In genomic region chr19:13012690-13013608, GRCh38 we compare ENCODE assay signal across 8 cellular contexts. TPM values are rescaled to one million over a fixed set of nuclear protein-coding genes. Genes with fewer than 3 reads are reported as not detected.
A peak's percentile ranks its signal among the peaks of the same experiment; 100 is the strongest.
DNase-seq lines count a peak whose midpoint lies in the region; ATAC-seq and TF ChIP-seq lines count a peak whose summit lies in the region.

No MANE protein-coding gene starts in this region.

- peaks cover 92% of the 10 kb centered on the region for H3K27me3 ChIP-seq in trophoblast cell (ENCODE audit: insufficient read depth, low read length)

- H3K79me2 ChIP-seq in trophoblast cell (ENCODE audit: control insufficient read depth, insufficient read depth, low read length, poor library complexity), result no peaks in the 10 kb centered on the region

- WGBS in trophoblast cell (ENCODE audit: extremely low coverage, insufficient coverage, insufficient read length), result no CpG with 5 or more reads among the region's 52 CpGs

- DNase-seq in activated T-cell treated with anti-CD3 and anti-CD28 coated beads, Interleukin-2, amount 50 U/mL, for 4 hours, result no peak
- DNase-seq in activated T-cell treated with anti-CD3 and anti-CD28 coated beads, Interleukin-2, amount 50 U/mL, for 1 hour, result no peak
- DNase-seq in activated CD8-positive, alpha-beta T cell treated with anti-CD3 and anti-CD28 coated beads, Interleukin-2, amount 10 ng/mL, durations not matched to agents 7 days and 5 days, result peak; percentile 49
- DNase-seq in fibroblast of villous mesenchyme (ENCODE audit: low read depth) (peak; percentile 92), trophoblast cell (peak; percentile 13 to 36), NCI-H2227 (lab: John Stamatoyannopoulos, UW; ENCODE audit: unreplicated experiment) (no peak)

- H4K12ac ChIP-seq in trophoblast cell (ENCODE audit: low read depth, low read length), result no peak overlapping the region

- peak overlapping the region; percentile 83 for H3K4me3 Mint-ChIP-seq in activated T-cell treated with anti-CD3 and anti-CD28 coated beads, Interleukin-2, amount 50 U/mL, for 4 hours
- H3K4me3 Mint-ChIP-seq in activated CD8-positive, alpha-beta T cell treated with anti-CD3 and anti-CD28 coated beads, Interleukin-2, amount 10 ng/mL, durations not matched to agents 7 days and 5 days, result peak overlapping the region; percentile 74

- H3K9me3 ChIP-seq in trophoblast cell (ENCODE audit: insufficient read depth, low read depth, low read length), result peaks cover 15% of the 10 kb centered on the region

- no peaks in the 10 kb centered on the region for H3K79me1 ChIP-seq in trophoblast cell (ENCODE audit: low read length)

- no peak overlapping the region for H2BK120ac ChIP-seq in trophoblast cell (ENCODE audit: insufficient read depth, low read length, poor library complexity)

- peaks cover 22% of the 10 kb centered on the region for H3K4me1 Mint-ChIP-seq in activated T-cell treated with anti-CD3 and anti-CD28 coated beads, Interleukin-2, amount 50 U/mL, for 4 hours (ENCODE audit: low read depth)
- H3K4me1 Mint-ChIP-seq in activated CD8-positive, alpha-beta T cell treated with anti-CD3 and anti-CD28 coated beads, Interleukin-2, amount 10 ng/mL, durations not matched to agents 7 days and 5 days (ENCODE audit: low read depth), result peaks cover 21% of the 10 kb centered on the region

- no peak overlapping the region for H3K27ac ChIP-seq in trophoblast cell (ENCODE audit: low read depth, low read length)

- POLR2A ChIA-PET in activated CD8-positive, alpha-beta T cell treated with anti-CD3 and anti-CD28 coated beads, Interleukin-2, amount 10 ng/mL, durations not matched to agents 7 days and 5 days (lab: Charles Lee), result interaction anchor here (0.6 kb wide), 1 partner anchor 32 kb away, joined by 3 read pairs; no protein-coding TSS in a partner anchor

- no peaks in the 10 kb centered on the region for H3K9me3 Mint-ChIP-seq in activated T-cell treated with anti-CD3 and anti-CD28 coated beads, Interleukin-2, amount 50 U/mL, for 4 hours
- H3K9me3 Mint-ChIP-seq in activated CD8-positive, alpha-beta T cell treated with anti-CD3 and anti-CD28 coated beads, Interleukin-2, amount 10 ng/mL, durations not matched to agents 7 days and 5 days (ENCODE audit: insufficient read depth), result no peaks in the 10 kb centered on the region

- no peaks in the 10 kb centered on the region for H3K36me3 ChIP-seq in trophoblast cell (ENCODE audit: control insufficient read depth in 1 of 2, insufficient read depth in 2 of 2, low read length in 2 of 2)

- CTCF ChIA-PET in activated CD8-positive, alpha-beta T cell treated with anti-CD3 and anti-CD28 coated beads, Interleukin-2, amount 10 ng/mL, durations not matched to agents 7 days and 5 days (lab: Charles Lee), result interaction anchor here (1.0 to 3.2 kb wide), 9 partner anchors 17 to 83 kb away, joined by 3 to 16 read pairs (median 6); no protein-coding TSS in a partner anchor

- H3K27ac Mint-ChIP-seq in activated CD8-positive, alpha-beta T cell treated with anti-CD3 and anti-CD28 coated beads, Interleukin-2, amount 10 ng/mL, durations not matched to agents 7 days and 5 days, result no peak overlapping the region

- no peak for TF ChIP-seq CTCF in fibroblast of villous mesenchyme (IDR thresholded peaks at IDR 0.05; ENCODE audit: insufficient read depth, low read depth, low read length)

- no peak overlapping the region for H3K14ac ChIP-seq in trophoblast cell (ENCODE audit: low read length)

- H3K9ac ChIP-seq in trophoblast cell (ENCODE audit: low read length), result no peak overlapping the region

- H2BK5ac ChIP-seq in trophoblast cell (ENCODE audit: low read depth, low read length, poor library complexity), result no peak overlapping the region

- H3K18ac ChIP-seq in trophoblast cell (ENCODE audit: low read length), result no peak overlapping the region

- no peak overlapping the region for H2AK5ac ChIP-seq in trophoblast cell (ENCODE audit: low read length)

- no peak overlapping the region for H2AFZ ChIP-seq in trophoblast cell (ENCODE audit: insufficient read depth, low read length, poor library complexity)

- no peak overlapping the region for H3K4me2 ChIP-seq in trophoblast cell (ENCODE audit: low read length)

- no peaks in the 10 kb centered on the region for H3K4me1 ChIP-seq in trophoblast cell (ENCODE audit: control insufficient read depth in 1 of 2, insufficient read depth in 2 of 2, low read length in 2 of 2)

- no peak overlapping the region for H3K4ac ChIP-seq in trophoblast cell (ENCODE audit: low read depth, low read length)

- peak; percentile 51 to 55 for ATAC-seq in activated T-cell treated with anti-CD3 and anti-CD28 coated beads, Interleukin-2, amount 50 U/mL, for 4 hours
- peak; percentile 35 for ATAC-seq in activated CD8-positive, alpha-beta T cell treated with anti-CD3 and anti-CD28 coated beads, Interleukin-2, amount 10 ng/mL, durations not matched to agents 7 days and 5 days
- no peak for ATAC-seq in GM21381 (IDR thresholded peaks at IDR 0.05; ENCODE audit: unreplicated experiment)
- ATAC-seq in HG03039 (IDR thresholded peaks at IDR 0.05; ENCODE audit: unreplicated experiment), result no peak

- H2BK12ac ChIP-seq in trophoblast cell (ENCODE audit: low read length), result no peak overlapping the region

- no peak overlapping the region for H3K23ac ChIP-seq in trophoblast cell (ENCODE audit: low read length)

- H3K4me3 ChIP-seq in fibroblast of villous mesenchyme (ENCODE audit: low read depth, low read length) (peak overlapping the region; percentile 53), trophoblast cell (ENCODE audit: low read depth, low read length) (no peak overlapping the region)

- H3K36me3 Mint-ChIP-seq in activated T-cell treated with anti-CD3 and anti-CD28 coated beads, Interleukin-2, amount 50 U/mL, for 4 hours (ENCODE audit: insufficient read depth), result peaks cover 3% of the 10 kb centered on the region
- H3K36me3 Mint-ChIP-seq in activated CD8-positive, alpha-beta T cell treated with anti-CD3 and anti-CD28 coated beads, Interleukin-2, amount 10 ng/mL, durations not matched to agents 7 days and 5 days (ENCODE audit: low read depth), result peaks cover 2% of the 10 kb centered on the region

- no peak overlapping the region for H4K8ac ChIP-seq in trophoblast cell (ENCODE audit: low read depth, low read length)

- no peak overlapping the region for H4K91ac ChIP-seq in trophoblast cell (ENCODE audit: low read depth, low read length)

- H3K27me3 Mint-ChIP-seq in activated T-cell treated with anti-CD3 and anti-CD28 coated beads, Interleukin-2, amount 50 U/mL, for 4 hours (ENCODE audit: low read depth), result peaks cover 77% of the 10 kb centered on the region
- H3K27me3 Mint-ChIP-seq in activated CD8-positive, alpha-beta T cell treated with anti-CD3 and anti-CD28 coated beads, Interleukin-2, amount 10 ng/mL, durations not matched to agents 7 days and 5 days (ENCODE audit: low read depth), result peaks cover 78% of the 10 kb centered on the region

RNA-seq across cellular contexts. Expression of gene NFIX, which starts 17.7 kb away (rescaled TPM):
- 10 to 100 TPM; 11.1 to 20.4 (median 16.1) TPM for total RNA-seq in activated T-cell treated with anti-CD3 and anti-CD28 coated beads, Interleukin-2, amount 50 U/mL, for 4 hours
- 1 to 10 TPM in 1 of 2 experiments, under 1 TPM in 1; 0.40 to 1.4 TPM for total RNA-seq in activated CD8-positive, alpha-beta T cell treated with anti-CD3 and anti-CD28 coated beads, Interleukin-2, amount 10 ng/mL, durations not matched to agents 7 days and 5 days
- total RNA-seq in fibroblast of villous mesenchyme, result 29.6 and 30.2 TPM in 2 replicates
- polyA plus RNA-seq in trophoblast cell (2013), result 0.03 and 0.04 TPM in 2 replicates

RNA-seq across cellular contexts. Expression of gene DAND5, which starts 43.6 kb away (rescaled TPM):
- total RNA-seq in activated T-cell treated with anti-CD3 and anti-CD28 coated beads, Interleukin-2, amount 50 U/mL, for 4 hours, result not detected
- under 1 TPM; 0.21 to 0.34 TPM for total RNA-seq in activated CD8-positive, alpha-beta T cell treated with anti-CD3 and anti-CD28 coated beads, Interleukin-2, amount 10 ng/mL, durations not matched to agents 7 days and 5 days
- total RNA-seq in fibroblast of villous mesenchyme, result not detected in 2 replicates
- 0.03 TPM in 2 replicates for polyA plus RNA-seq in trophoblast cell (2013)

RNA-seq across cellular contexts. Expression of gene GADD45GIP1, which starts 55.9 kb away (rescaled TPM):
- total RNA-seq in activated T-cell treated with anti-CD3 and anti-CD28 coated beads, Interleukin-2, amount 50 U/mL, for 4 hours, result 10 to 100 TPM; 60.5 to 65.2 (median 61.8) TPM
- total RNA-seq in activated CD8-positive, alpha-beta T cell treated with anti-CD3 and anti-CD28 coated beads, Interleukin-2, amount 10 ng/mL, durations not matched to agents 7 days and 5 days, result 10 to 100 TPM; 23.4 to 25.4 TPM
- total RNA-seq in fibroblast of villous mesenchyme, result 18.6 and 24.8 TPM in 2 replicates
- polyA plus RNA-seq in trophoblast cell (2013), result 35.0 and 36.2 TPM in 2 replicates

Comparison
In these comparisons a context has a peak if more than half of its experiments do, and no peak if none do; other contexts are left out.
1. ATAC-seq: peak in activated T-cell treated with anti-CD3 and anti-CD28 coated beads, Interleukin-2, amount 50 U/mL, for 4 hours (2 of 2) and activated CD8-positive, alpha-beta T cell treated with anti-CD3 and anti-CD28 coated beads, Interleukin-2, amount 10 ng/mL, durations not matched to agents 7 days and 5 days (single experiment); none in GM21381 (single experiment) and HG03039 (single experiment).
2. DNase-seq: peak in activated CD8-positive, alpha-beta T cell treated with anti-CD3 and anti-CD28 coated beads, Interleukin-2, amount 10 ng/mL, durations not matched to agents 7 days and 5 days (single experiment), fibroblast of villous mesenchyme (single experiment) and trophoblast cell (2 of 2); none in activated T-cell treated with anti-CD3 and anti-CD28 coated beads, Interleukin-2, amount 50 U/mL, for 4 hours (single experiment), activated T-cell treated with anti-CD3 and anti-CD28 coated beads, Interleukin-2, amount 50 U/mL, for 1 hour (single experiment) and NCI-H2227 (single experiment).
3. RNA of gene NFIX, which starts 17.7 kb away (total RNA-seq): 29.6 to 30.2 TPM in fibroblast of villous mesenchyme and 11.1 to 20.4 TPM in activated T-cell treated with anti-CD3 and anti-CD28 coated beads, Interleukin-2, amount 50 U/mL, for 4 hours; 0.40 to 1.4 TPM in activated CD8-positive, alpha-beta T cell treated with anti-CD3 and anti-CD28 coated beads, Interleukin-2, amount 10 ng/mL, durations not matched to agents 7 days and 5 days; every median in the first group is over 4 times any median in the second.